In the genomic region with DNA sequence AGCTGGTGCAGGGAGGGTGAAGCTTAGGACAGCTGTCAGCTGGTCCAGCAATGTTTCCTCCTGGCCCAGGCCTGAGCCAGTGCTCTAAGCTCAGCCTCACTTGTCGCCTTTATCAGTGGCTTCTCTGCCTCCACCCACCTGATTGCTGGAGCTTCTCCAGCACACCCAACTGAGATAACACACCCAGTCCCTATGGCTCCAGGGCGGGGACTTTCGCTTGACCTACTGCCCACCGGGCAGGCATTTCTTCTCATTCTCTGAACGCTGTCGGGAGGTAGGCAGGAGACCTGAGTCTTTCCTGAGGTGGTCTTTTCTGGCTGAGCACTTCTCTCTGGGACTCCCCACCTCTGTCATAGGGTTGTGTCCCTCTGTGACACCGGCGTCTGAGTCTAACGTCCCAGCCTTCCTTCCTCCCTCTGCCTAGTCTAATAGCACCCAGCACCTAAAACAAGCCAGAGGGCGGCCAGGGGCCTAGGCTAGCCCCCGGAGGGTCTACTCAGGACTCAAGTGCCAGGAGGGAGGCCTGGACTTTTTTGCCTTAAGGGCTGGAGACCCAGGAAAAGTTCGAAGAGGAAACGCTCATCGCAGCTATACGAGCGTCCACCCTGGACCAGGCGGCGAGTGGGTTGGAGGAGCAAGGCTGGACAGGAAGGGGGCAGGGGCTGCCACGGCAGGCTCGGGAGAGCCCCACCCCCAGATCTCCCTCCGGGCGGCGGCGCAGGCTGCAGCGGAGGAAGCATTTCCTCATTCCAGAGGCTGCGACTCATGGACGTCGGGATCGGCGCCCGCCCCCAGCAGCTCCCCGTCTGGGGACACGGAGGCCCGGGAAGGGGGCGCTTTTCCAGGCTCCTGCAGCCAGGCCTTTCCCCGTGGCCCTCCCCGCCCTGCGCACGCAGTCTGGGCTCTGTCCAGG, we compare ENCODE assay signal across 8 cellular contexts. TPM values are rescaled to one million over a fixed set of nuclear protein-coding genes. Genes with fewer than 3 reads are reported as not detected.
A peak's percentile ranks its signal among the peaks of the same experiment; 100 is the strongest.
DNase-seq lines count a peak whose midpoint lies in the region; FAIRE-seq and TF ChIP-seq lines count a peak whose summit lies in the region.

No MANE protein-coding gene starts in this region.

- H3K27ac ChIP-seq in neural cell (ENCODE audit: low read length): peak overlapping the region; percentile 93

- H3K79me2 ChIP-seq in neural cell (replicated peaks; ENCODE audit: insufficient read depth, low read length): peaks cover 30% of the 10 kb centered on the region

- H3K27me3 ChIP-seq in neural cell (ENCODE audit: insufficient read depth, low read depth, low read length): no peaks in the 10 kb centered on the region

- H3K4me3 Mint-ChIP-seq in activated naive CD8-positive, alpha-beta T cell: peak overlapping the region; percentile 96

- DNase-seq in NCI-H2196 (lab: John Stamatoyannopoulos, UW; ENCODE audit: unreplicated experiment) (peak; percentile 19), NCI-H2196 treated with DMSO at 0.1 percent for 48 hours (lab: John Stamatoyannopoulos, UW; ENCODE audit: unreplicated experiment) (no peak), HCEC 1CT (peak; percentile 89), NCI-H146 (lab: John Stamatoyannopoulos, UW) (peak; percentile 75), frontal cortex (ENCODE audit: low spot score in 2 of 2) (peak; percentile 65 to 80), GM19240 (ENCODE audit: insufficient read length, low spot score) (no peak)

- TF ChIP-seq EP300 in neural cell (conservative IDR thresholded peaks at IDR 0.05; ENCODE audit: poor library complexity, severe bottlenecking): no peak

- no peaks in the 10 kb centered on the region for H4K20me1 ChIP-seq in neural cell (ENCODE audit: insufficient read depth)

- peak overlapping the region; percentile 64 for H3K27ac Mint-ChIP-seq in activated naive CD8-positive, alpha-beta T cell

- H3K27me3 Mint-ChIP-seq in activated naive CD8-positive, alpha-beta T cell: no peaks in the 10 kb centered on the region

- no peak for FAIRE-seq in frontal cortex (lab: Jason Lieb, UNC)

- H3K9me3 ChIP-seq in neural cell (ENCODE audit: low read length): no peaks in the 10 kb centered on the region

- peak overlapping the region; percentile 90 for H2AFZ ChIP-seq in neural cell (ENCODE audit: low read depth, low read length)

- H3F3A ChIP-seq in neural cell (ENCODE audit: insufficient read depth, low read length, poor library complexity, severe bottlenecking): no peaks in the 10 kb centered on the region

- no peaks in the 10 kb centered on the region for H3K9me2 ChIP-seq in neural cell (ENCODE audit: insufficient read depth, low read length)

- peak overlapping the region; percentile 100 for H3K4me3 ChIP-seq in neural cell (ENCODE audit: low read length)

- peak; percentile 6 for TF ChIP-seq RAD21 in neural cell (conservative IDR thresholded peaks at IDR 0.05)

- TF ChIP-seq CTCF in neural cell (IDR thresholded peaks at IDR 0.05; ENCODE audit: poor library complexity, severe bottlenecking): peak; percentile 23

- peaks cover 24% of the 10 kb centered on the region for H3K4me1 Mint-ChIP-seq in activated naive CD8-positive, alpha-beta T cell (ENCODE audit: low read depth)

- H3K4me2 ChIP-seq in neural cell (ENCODE audit: low read length): peak overlapping the region; percentile 92

- no peaks in the 10 kb centered on the region for H3K9me3 Mint-ChIP-seq in activated naive CD8-positive, alpha-beta T cell (ENCODE audit: low read depth)

- peak overlapping the region; percentile 97 for H3K9ac ChIP-seq in neural cell (ENCODE audit: low read length)

- H3K36me3 Mint-ChIP-seq in activated naive CD8-positive, alpha-beta T cell: peaks cover 2% of the 10 kb centered on the region

- H3K36me3 ChIP-seq in neural cell (ENCODE audit: insufficient read depth, low read length): no peaks in the 10 kb centered on the region

TF ChIP-seq in neural cell, 6 proteins besides CTCF, POLR2A, EP300 and RAD21:
- TF ChIP-seq, protein P1, sequence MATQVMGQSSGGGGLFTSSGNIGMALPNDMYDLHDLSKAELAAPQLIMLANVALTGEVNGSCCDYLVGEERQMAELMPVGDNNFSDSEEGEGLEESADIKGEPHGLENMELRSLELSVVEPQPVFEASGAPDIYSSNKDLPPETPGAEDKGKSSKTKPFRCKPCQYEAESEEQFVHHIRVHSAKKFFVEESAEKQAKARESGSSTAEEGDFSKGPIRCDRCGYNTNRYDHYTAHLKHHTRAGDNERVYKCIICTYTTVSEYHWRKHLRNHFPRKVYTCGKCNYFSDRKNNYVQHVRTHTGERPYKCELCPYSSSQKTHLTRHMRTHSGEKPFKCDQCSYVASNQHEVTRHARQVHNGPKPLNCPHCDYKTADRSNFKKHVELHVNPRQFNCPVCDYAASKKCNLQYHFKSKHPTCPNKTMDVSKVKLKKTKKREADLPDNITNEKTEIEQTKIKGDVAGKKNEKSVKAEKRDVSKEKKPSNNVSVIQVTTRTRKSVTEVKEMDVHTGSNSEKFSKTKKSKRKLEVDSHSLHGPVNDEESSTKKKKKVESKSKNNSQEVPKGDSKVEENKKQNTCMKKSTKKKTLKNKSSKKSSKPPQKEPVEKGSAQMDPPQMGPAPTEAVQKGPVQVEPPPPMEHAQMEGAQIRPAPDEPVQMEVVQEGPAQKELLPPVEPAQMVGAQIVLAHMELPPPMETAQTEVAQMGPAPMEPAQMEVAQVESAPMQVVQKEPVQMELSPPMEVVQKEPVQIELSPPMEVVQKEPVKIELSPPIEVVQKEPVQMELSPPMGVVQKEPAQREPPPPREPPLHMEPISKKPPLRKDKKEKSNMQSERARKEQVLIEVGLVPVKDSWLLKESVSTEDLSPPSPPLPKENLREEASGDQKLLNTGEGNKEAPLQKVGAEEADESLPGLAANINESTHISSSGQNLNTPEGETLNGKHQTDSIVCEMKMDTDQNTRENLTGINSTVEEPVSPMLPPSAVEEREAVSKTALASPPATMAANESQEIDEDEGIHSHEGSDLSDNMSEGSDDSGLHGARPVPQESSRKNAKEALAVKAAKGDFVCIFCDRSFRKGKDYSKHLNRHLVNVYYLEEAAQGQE (IDR thresholded peaks at IDR 0.05; ENCODE audit: borderline replicate concordance): peak; percentile 16
- TF ChIP-seq EZH2 (IDR thresholded peaks at IDR 0.05; ENCODE audit: borderline replicate concordance, insufficient read depth, low read length, poor library complexity, severe bottlenecking) (no peak), MXI1 (conservative IDR thresholded peaks at IDR 0.05; ENCODE audit: poor library complexity, severe bottlenecking) (no peak), SMC3 (conservative IDR thresholded peaks at IDR 0.05; ENCODE audit: poor library complexity) (peak; percentile 29), POLR2AphosphoS5 (IDR thresholded peaks at IDR 0.05) (no peak), TAF1 (IDR thresholded peaks at IDR 0.05; ENCODE audit: low read depth) (no peak)

RNA-seq across cellular contexts. Expression of a gene that starts 0.8 kb away (rescaled TPM):
- 26.9 TPM for total RNA-seq in frontal cortex
- 79.2 and 82.8 TPM in 2 replicates for polyA plus RNA-seq in neural cell
- polyA minus RNA-seq in neural cell: 42.7 and 48.9 TPM in 2 replicates

RNA-seq across cellular contexts. Expression of a gene that starts 1.0 kb away (rescaled TPM):
- total RNA-seq in frontal cortex: 7.3 TPM
- 61.7 and 87.8 TPM in 2 replicates for polyA plus RNA-seq in neural cell
- 22.8 and 30.9 TPM in 2 replicates for polyA minus RNA-seq in neural cell

RNA-seq across cellular contexts. Expression of a gene that starts 28.3 kb away (rescaled TPM):
- total RNA-seq in frontal cortex: 5.3 TPM
- polyA plus RNA-seq in neural cell: 7.0 and 9.0 TPM in 2 replicates
- polyA minus RNA-seq in neural cell: 1.9 and 2.8 TPM in 2 replicates

RNA-seq across cellular contexts. Expression of a gene that starts 31.1 kb away (rescaled TPM):
- total RNA-seq in frontal cortex: 5.7 TPM
- polyA plus RNA-seq in neural cell: 8.8 and 14.2 TPM in 2 replicates
- 10.5 and 15.3 TPM in 2 replicates for polyA minus RNA-seq in neural cell

RNA-seq across cellular contexts. Expression of a gene that starts 31.6 kb away (rescaled TPM):
- 8.6 TPM for total RNA-seq in frontal cortex
- 14.3 and 15.6 TPM in 2 replicates for polyA plus RNA-seq in neural cell
- polyA minus RNA-seq in neural cell: 25.1 and 28.2 TPM in 2 replicates

Comparison
In these comparisons a context has a peak if more than half of its experiments do, and no peak if none do; other contexts are left out.
1. DNase-seq: peak in NCI-H2196 (single experiment), HCEC 1CT (single experiment), NCI-H146 (single experiment) and frontal cortex (2 of 2); none in NCI-H2196 treated with DMSO at 0.1 percent for 48 hours (single experiment) and GM19240 (single experiment).